1 cellular context compared by ENCODE assay signal in the genomic region with DNA sequence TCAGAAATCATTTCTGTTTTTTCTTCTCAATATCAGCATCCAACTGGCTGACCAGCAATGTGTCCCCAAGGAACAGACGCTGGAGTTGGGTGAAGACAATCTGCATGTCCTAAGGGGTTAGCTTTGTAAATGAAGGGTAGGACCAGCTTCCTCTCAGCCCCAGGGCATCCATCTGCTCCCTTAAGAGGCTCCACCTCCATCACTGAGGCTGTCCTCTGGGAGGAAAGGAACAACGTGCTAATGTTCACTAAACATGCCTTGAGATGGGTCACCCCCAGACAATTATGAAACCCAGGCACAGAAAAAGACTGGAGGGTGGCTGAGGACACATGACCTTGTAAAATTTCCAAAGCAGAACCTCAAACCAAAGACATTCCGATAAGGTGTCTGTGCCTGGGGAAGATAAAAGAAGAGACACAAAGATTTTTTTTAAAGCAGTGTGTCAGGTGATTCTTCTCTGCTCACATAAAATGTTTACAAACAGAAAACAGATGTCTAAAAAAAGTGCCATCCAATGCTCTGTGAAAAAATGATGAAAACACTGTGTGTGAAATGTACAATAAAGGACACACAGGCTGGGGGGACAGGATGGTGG.
TF ChIP-seq lines count a peak whose summit lies in the region.

No MANE protein-coding gene starts in this region.

TF ChIP-seq in GM23338, 12 proteins besides CTCF, POLR2A, EP300 and RAD21 (continued from another document):
- TF ChIP-seq ZNF462 (CRISPR knock-in tag; IDR thresholded peaks at IDR 0.05) = no peak
- TF ChIP-seq POLR2AphosphoS5 (IDR thresholded peaks at IDR 0.05; ENCODE audit: low read depth) = no peak
